8 cellular contexts compared by ENCODE assay signal in the genomic region with DNA sequence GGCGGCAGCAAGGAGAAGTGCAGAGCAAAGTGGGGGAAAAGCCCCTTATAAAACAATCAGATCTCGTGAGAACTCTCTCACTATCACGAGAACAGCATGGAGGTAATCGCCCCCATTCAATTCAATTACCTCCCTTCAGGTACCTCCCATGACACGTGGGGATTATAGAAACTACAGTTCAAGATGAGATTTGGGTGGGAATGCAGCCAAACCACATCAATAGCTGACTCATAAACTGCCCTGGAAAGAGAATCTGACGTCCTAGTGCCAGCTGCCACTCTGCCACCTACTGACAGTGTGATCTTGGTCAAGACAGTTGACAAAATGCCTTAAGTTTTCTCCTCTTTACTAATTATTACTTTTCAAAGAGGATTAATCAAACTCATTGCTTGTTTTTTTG.
DNase-seq lines count a peak whose midpoint lies in the region; ATAC-seq and TF ChIP-seq lines count a peak whose summit lies in the region.

No MANE protein-coding gene starts in this region.

- in situ Hi-C loops in HAP-1 (cut with MboI; ENCODE audit: low sequenced_read_pairs) = loop anchor here (10.0 kb wide), 1 partner anchor 1163 kb away; a partner anchor contains a TSS

- ATAC-seq in GM18520 (IDR thresholded peaks at IDR 0.05; ENCODE audit: unreplicated experiment) = peak; percentile 40
- ATAC-seq in GM21825 (IDR thresholded peaks at IDR 0.05; ENCODE audit: unreplicated experiment) = no peak

- no peak for TF ChIP-seq CTCF in type B pancreatic cell (conservative IDR thresholded peaks at IDR 0.05)

- H3K27ac Mint-ChIP-seq in type B pancreatic cell = no peak overlapping the region

- DNase-seq in HPDE6-E6E7 (ENCODE audit: extremely low spot score) (peak; percentile 42), activated T-cell treated with anti-CD3 and anti-CD28 coated beads for 24 hours (ENCODE audit: low read depth) (peak; percentile 38), mucosa of gallbladder (ENCODE audit: low spot score) (peak; percentile 50), type B pancreatic cell (ENCODE audit: extremely low spot score, unreplicated experiment) (no peak), cerebellar cortex (ENCODE audit: low spot score) (no peak), HAP-1 (ENCODE audit: low spot score in 2 of 2) (no peak)

- H3K4me1 ChIP-seq in HAP-1 = peaks cover 2% of the 10 kb centered on the region; the same call in 1 of the 2 replicates

- no peaks in the 10 kb centered on the region for H3K27me3 Mint-ChIP-seq in type B pancreatic cell

- no peaks in the 10 kb centered on the region for H3K9me3 Mint-ChIP-seq in type B pancreatic cell

- H3K36me3 Mint-ChIP-seq in type B pancreatic cell = no peaks in the 10 kb centered on the region

- no peak overlapping the region for H3K4me3 Mint-ChIP-seq in type B pancreatic cell

- peaks cover 2% of the 10 kb centered on the region; the same call in 1 of the 2 replicates for H3K27me3 ChIP-seq in HAP-1 (ENCODE audit: low read depth)

- H3K4me3 ChIP-seq in HAP-1 = no peak overlapping the region

- peaks cover 30% of the 10 kb centered on the region for H3K4me1 Mint-ChIP-seq in type B pancreatic cell (ENCODE audit: unreplicated experiment)

- H3K9me3 ChIP-seq in HAP-1 = no peaks in the 10 kb centered on the region

- no peaks in the 10 kb centered on the region for H3K36me3 ChIP-seq in HAP-1 (replicated peaks)

Comparison
In these comparisons a context has a peak if more than half of its experiments do, and no peak if none do; other contexts are left out.
1. DNase-seq: peak in HPDE6-E6E7 (single experiment), activated T-cell treated with anti-CD3 and anti-CD28 coated beads for 24 hours (single experiment) and mucosa of gallbladder (single experiment); none in type B pancreatic cell (single experiment), cerebellar cortex (single experiment) and HAP-1 (0 of 2).